ENCODE assay signal across 25 cellular contexts in the genomic region with DNA sequence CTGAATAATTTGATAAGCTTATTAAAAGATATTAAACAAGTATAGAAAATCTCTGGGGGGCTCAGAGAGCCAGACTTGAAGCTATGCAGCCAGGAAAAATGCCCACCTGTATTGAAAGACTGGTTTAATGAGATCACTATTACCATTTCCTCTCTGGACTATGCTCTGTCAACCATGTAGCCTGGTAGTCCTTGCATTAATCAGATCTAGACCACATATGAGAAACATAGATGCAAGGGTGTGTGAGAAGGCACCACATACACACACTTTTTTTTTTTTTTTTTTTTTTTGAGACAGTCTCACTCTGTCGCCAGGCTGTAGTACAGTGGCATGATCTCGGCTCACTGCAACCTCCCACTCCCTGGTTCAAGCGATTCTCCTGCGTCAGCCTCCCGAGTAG.
"Had no signal": no experiment of that assay in that cellular context is flagged by ENCODE, and none has a peak within 500 bp of the region (broad histone marks: within the 10 kb centered on the region; RNA-seq: fewer than 3 reads in every experiment).

No MANE protein-coding gene starts in this region.

- H3K4me3 ChIP-seq: colonic mucosa, gastrocnemius medialis, lower lobe of right lung, ovary, psoas muscle, sigmoid colon, thoracic aorta, tibial nerve, upper lobe of left lung had no signal

- H3K27ac Mint-ChIP-seq: dendritic cell treated with granulocyte-macrophage colony-stimulating factor and Interleukin-4, amounts not matched to agents 40 ng/mL and 50 ng/mL, for 4 days; endodermal cell; nephron progenitor cell had no signal

- H3K27ac ChIP-seq: colonic mucosa, epithelial cell of prostate, gastrocnemius medialis, lower lobe of right lung, ovary, psoas muscle, sigmoid colon, thoracic aorta, tibial nerve, upper lobe of left lung had no signal

- H3K4me1 Mint-ChIP-seq: endodermal cell, nephron progenitor cell had no signal

- H3K9me3 ChIP-seq: colonic mucosa, gastrocnemius medialis, lower lobe of right lung, ovary, psoas muscle, sigmoid colon, thoracic aorta, upper lobe of left lung had no signal

- H3K27me3 ChIP-seq: colonic mucosa, gastrocnemius medialis, ovary, sigmoid colon, tibial nerve, upper lobe of left lung had no signal

- H3K4me3 Mint-ChIP-seq: dendritic cell treated with granulocyte-macrophage colony-stimulating factor and Interleukin-4, amounts not matched to agents 40 ng/mL and 50 ng/mL, for 4 days; endodermal cell; nephron progenitor cell had no signal

- H3K4me1 ChIP-seq: colonic mucosa, gastrocnemius medialis, lower lobe of right lung, psoas muscle, sigmoid colon, tibial nerve had no signal

- ATAC-seq: esophagus mucosa, gastrocnemius medialis, left ventricle myocardium superior, lower lobe of right lung, psoas muscle, right cardiac atrium had no signal

- DNase-seq: colonic mucosa; effector CD8-positive, alpha-beta T cell; endodermal cell; foreskin fibroblast; gastrocnemius medialis; head of caudate nucleus; left ventricle myocardium superior; lower lobe of right lung; nephron progenitor cell; nucleus accumbens; ovary; posterior cingulate gyrus; psoas muscle; right cardiac atrium; sigmoid colon; stimulated activated CD4-positive, alpha-beta T cell treated with anti-CD3 and anti-CD28 coated beads, Interleukin-2, amount 100 ng/mL, for 24 hours; stimulated activated CD4-positive, alpha-beta T cell treated with anti-CD3 and anti-CD28 coated beads, Interleukin-4, amount 100 ng/mL, for 24 hours; stimulated activated naive CD4-positive, alpha-beta T cell; substantia nigra had no signal

- H3K36me3 ChIP-seq: colonic mucosa, gastrocnemius medialis, lower lobe of right lung, ovary, sigmoid colon, thoracic aorta, tibial nerve, upper lobe of left lung had no signal

- H3K27me3 Mint-ChIP-seq: dendritic cell treated with granulocyte-macrophage colony-stimulating factor and Interleukin-4, amounts not matched to agents 40 ng/mL and 50 ng/mL, for 4 days had no signal

- H3K9me3 Mint-ChIP-seq: nephron progenitor cell had no signal
